ENCODE assay signal across 8 cellular contexts in the genomic region with DNA sequence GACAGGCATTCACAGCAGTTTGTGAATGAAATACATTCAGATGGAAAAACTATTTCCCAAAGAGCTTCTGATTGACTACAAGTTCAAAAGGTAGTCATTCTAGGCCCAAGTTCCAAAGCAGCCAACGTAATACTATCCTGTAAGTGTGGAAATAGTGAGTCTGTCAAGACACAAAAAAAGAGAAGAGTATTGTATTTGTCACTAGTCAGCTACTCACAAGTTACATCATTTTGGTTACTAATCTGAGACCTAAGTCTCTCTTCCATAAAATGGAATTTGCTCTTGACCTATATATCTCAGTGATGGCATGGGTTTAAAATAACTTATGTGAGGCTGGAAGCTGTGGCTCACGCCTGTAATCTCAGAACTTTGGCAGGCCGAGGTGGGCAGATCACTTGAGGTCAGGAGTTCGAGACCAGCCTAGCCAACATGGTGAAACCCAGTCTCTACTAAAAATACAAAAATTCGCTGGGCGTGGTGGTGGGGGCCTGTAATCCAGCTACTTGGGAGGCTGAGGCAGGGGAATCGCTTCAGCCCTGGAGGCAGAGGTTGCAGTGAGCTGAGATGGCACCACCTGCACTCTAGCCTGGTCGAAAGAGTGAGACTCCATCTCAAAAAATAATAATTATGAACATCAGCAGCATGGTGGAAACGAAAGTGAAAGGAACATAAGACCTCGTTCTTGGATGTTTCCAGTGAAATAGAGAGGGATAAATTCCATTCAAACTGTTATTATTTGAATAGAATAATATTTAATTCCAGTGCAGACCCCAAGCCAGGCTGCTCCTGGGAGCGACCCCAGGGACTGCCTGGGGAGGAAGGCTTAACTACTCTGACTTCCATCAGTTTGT. TPM values are rescaled to one million over a fixed set of nuclear protein-coding genes. Genes with fewer than 3 reads are reported as not detected.
A peak's percentile ranks its signal among the peaks of the same experiment; 100 is the strongest.
DNase-seq lines count a peak whose midpoint lies in the region; ATAC-seq, FAIRE-seq and TF ChIP-seq lines count a peak whose summit lies in the region.

No MANE protein-coding gene starts in this region.

- H3K27me3 Mint-ChIP-seq in naive B cell = no peaks in the 10 kb centered on the region

- no TSS peak for BruUV-seq in K562 (replicated peaks; lab: Mats Ljungman, UMichigan)

- no peak for TF ChIP-seq EP300 in K562 (IDR thresholded peaks at IDR 0.05; ENCODE audit: low read length)

- H3K27ac Mint-ChIP-seq in naive B cell = peak overlapping the region in 2 of 6 donors; percentile 16 to 63

- H3K4me3 ChIP-seq in AG04450 (ENCODE audit: low read depth, low read length) (peak overlapping the region; percentile 41), Loucy (ENCODE audit: low read length, poor library complexity, severe bottlenecking) (peak overlapping the region; percentile 78), K562 (peak overlapping the region; percentile 82; the same call in 1 of the 2 replicates)

- H3K4me1 ChIP-seq in Loucy (ENCODE audit: insufficient read depth, low read length, poor library complexity, severe bottlenecking) (peaks cover 62% of the 10 kb centered on the region), K562 (replicated peaks in 1 of 2; ENCODE audit: control insufficient read depth in 2 of 2, insufficient read depth in 2 of 2, low read length in 2 of 2) (peaks cover 21 to 28% of the 10 kb centered on the region in 2 experiments; a peak in 4 of 5 replicates)

- peaks cover 89% of the 10 kb centered on the region for H3K79me2 ChIP-seq in Loucy (ENCODE audit: insufficient read depth, low read length)
- H3K79me2 ChIP-seq in K562 (ENCODE audit: control insufficient read depth, insufficient read depth, low read length) = peaks cover 93% of the 10 kb centered on the region

- H3K9me2 ChIP-seq in Loucy (replicated peaks; ENCODE audit: low read depth, low read length) = no peaks in the 10 kb centered on the region

- 51% methylated on average over 11 of the region's 11 CpGs for WGBS in K562 (ENCODE audit: insufficient coverage, low coverage, missing lambda C conversion rate)

- TF ChIP-seq RAD21 in K562 (CRISPR knock-in tag; conservative IDR thresholded peaks at IDR 0.05 in 1 of 2, IDR thresholded peaks at IDR 0.05 in 1 of 2) = no peak

- H3K36me3 Mint-ChIP-seq in naive B cell = no peaks in the 10 kb centered on the region

- peaks cover 4% of the 10 kb centered on the region for H3K9me1 ChIP-seq in K562 (ENCODE audit: control insufficient read depth, insufficient read depth, low read length)

- CTCF ChIA-PET in AG04450 (lab: Charles Lee) (interaction anchor here (0.6 to 5.7 kb wide), 44 partner anchors 7 to 1042 kb away, joined by 3 to 120 read pairs (median 4); a partner anchor contains a TSS), K562 (lab: Yijun Ruan, JAX; ENCODE audit: low intra/inter-chr PET ratio) (interaction anchor here (0.6 to 0.8 kb wide), 3 partner anchors 14 to 579 kb away, joined by 3 to 4 read pairs (median 3); a partner anchor contains a TSS)

- H3K4me2 ChIP-seq in Loucy (ENCODE audit: low read depth, low read length, poor library complexity, severe bottlenecking) = peak overlapping the region; percentile 96
- peak overlapping the region; percentile 97 for H3K4me2 ChIP-seq in K562 (ENCODE audit: insufficient read depth, low read length)

- no peak for TF ChIP-seq POLR2A in K562 (conservative IDR thresholded peaks at IDR 0.05)

- intact Hi-C loops in K562 (cut with micrococcal nuclease) = no loop called here

- TF ChIP-seq CTCF in AG04450 (IDR thresholded peaks at IDR 0.05; ENCODE audit: low read depth, low read length) (no peak), Loucy (conservative IDR thresholded peaks at IDR 0.05; ENCODE audit: low read length) (no peak), K562 (IDR thresholded peaks at IDR 0.05 in 2 of 3, conservative IDR thresholded peaks at IDR 0.05 in 1 of 3; ENCODE audit: insufficient read depth in 2 of 3, low read depth in 1 of 3, low read length in 3 of 3) (no peak)

- H3F3A ChIP-seq in Loucy (ENCODE audit: low read depth) = no peaks in the 10 kb centered on the region

- ATAC-seq in K562 (no peak), naive B cell (ENCODE audit: low read depth in 2 of 2) (no peak), HG03097 (IDR thresholded peaks at IDR 0.05; ENCODE audit: low FRiP score, unreplicated experiment) (no peak)

- no peak for FAIRE-seq in K562 (lab: Jason Lieb, UNC)

- H3K9ac ChIP-seq in Loucy (ENCODE audit: low read depth, low read length, poor library complexity, severe bottlenecking) (peak overlapping the region; percentile 64), K562 (ENCODE audit: insufficient read depth in 1 of 2, low read depth in 2 of 2, low read length in 2 of 2) (peak overlapping the region in 1 of 2 experiments; percentile 66; a peak in 2 of 4 replicates)

- POLR2A ChIA-PET in AG04450 (lab: Yijun Ruan, JAX) = no interaction called here
- POLR2A ChIA-PET in K562 (lab: Yijun Ruan, JAX) = interaction anchor here (0.5 to 2.0 kb wide), 10 partner anchors 10 to 804 kb away, joined by 3 to 8 read pairs (median 3); a partner anchor contains a TSS

- H3K4me3 Mint-ChIP-seq in naive B cell = peak overlapping the region; percentile 52 to 96 (median 74)

- peaks cover 29 to 71% (median 50%) of the 10 kb centered on the region in 3 donors for H3K4me1 Mint-ChIP-seq in naive B cell

- H3K9me3 Mint-ChIP-seq in naive B cell = no peaks in the 10 kb centered on the region

- H3K27me3 ChIP-seq in AG04450 (ENCODE audit: control insufficient read depth, insufficient read depth, low read length) = no peaks in the 10 kb centered on the region
- H3K27me3 ChIP-seq in Loucy (ENCODE audit: insufficient read depth, low read length, poor library complexity, severe bottlenecking) = no peaks in the 10 kb centered on the region
- H3K27me3 ChIP-seq in K562 (ENCODE audit: control insufficient read depth in 2 of 2, insufficient read depth in 2 of 2, low read length in 2 of 2) = no peaks in the 10 kb centered on the region

- peak overlapping the region; percentile 54 for H3K27ac ChIP-seq in AG04450 (ENCODE audit: low read depth, low read length)
- no peak overlapping the region for H3K27ac ChIP-seq in K562 (ENCODE audit: extremely low read depth, low read depth, low read length)

- in situ Hi-C loops in K562 (cut with MboI) = loop anchor here (25.0 kb wide), 1 partner anchor 733 kb away; no protein-coding TSS in a partner anchor

- no peaks in the 10 kb centered on the region for H3K36me3 ChIP-seq in Loucy (ENCODE audit: insufficient read depth, low read length)
- peaks cover 13% of the 10 kb centered on the region; the same call in 2 of the 3 replicates for H3K36me3 ChIP-seq in K562 (ENCODE audit: control insufficient read depth, insufficient read depth, low read length)

- H3K9me3 ChIP-seq in AG04450 (ENCODE audit: control insufficient read depth, insufficient read depth, low read length) (no peaks in the 10 kb centered on the region), Loucy (ENCODE audit: insufficient read depth, low read depth, low read length) (no peaks in the 10 kb centered on the region), K562 (replicated peaks; ENCODE audit: control insufficient read depth, insufficient read depth, low read depth, low read length) (no peaks in the 10 kb centered on the region)

- DNase-seq in AG04450 (ENCODE audit: low read depth, low spot score) (no peak), K562 (ENCODE audit: extremely low read depth in 1 of 4, low spot score in 3 of 4) (no peak), naive B cell (no peak), NCI-H2171 treated with DMSO at 0.1 percent for 48 hours (lab: John Stamatoyannopoulos, UW) (no peak), OCI-M2 (lab: John Stamatoyannopoulos, UW; ENCODE audit: unreplicated experiment) (no peak), GOT3 (lab: John Stamatoyannopoulos, UW) (no peak)

- H4K20me1 ChIP-seq in Loucy (ENCODE audit: insufficient read depth, low read length, poor library complexity, severe bottlenecking) (peaks cover 53% of the 10 kb centered on the region), K562 (replicated peaks; ENCODE audit: control insufficient read depth, insufficient read depth, low read length) (peaks cover 22% of the 10 kb centered on the region)

- H2AFZ ChIP-seq in Loucy (ENCODE audit: low read length) (no peak overlapping the region), K562 (ENCODE audit: low read depth, low read length) (no peak overlapping the region)

RNA-seq across cellular contexts. Expression of a gene that starts 2.9 kb away (rescaled TPM):
- 74.7 and 85.2 TPM in 2 replicates for polyA plus RNA-seq in AG04450 (2011; rRNA removed)
- 7.3 and 12.2 TPM in 2 replicates for polyA minus RNA-seq in AG04450 (2011; rRNA and poly(A)+ RNA removed)
- 47.9 and 97.0 TPM in 2 replicates for total RNA-seq in K562 (2011; cell fraction: chromatin; rRNA removed; ENCODE audit: low replicate concordance)
- 47.9 and 67.9 TPM in 2 replicates for total RNA-seq in K562 (2011; cell fraction: nucleolus; rRNA removed)
- total RNA-seq in K562 (2011; cell fraction: nucleoplasm; rRNA removed) = 50.2 and 70.3 TPM in 2 replicates
- total RNA-seq in K562 (2014; rRNA removed) = 122 and 192 TPM in 2 replicates
- 144 and 165 TPM in 2 replicates for total RNA-seq in K562 (2014; rRNA removed; fragmentation: Illumina TruSeq; extraction: Trizol)
- total RNA-seq in K562 (2015; rRNA removed; fragmentation: Illumina TruSeq; extraction: Trizol) = 124 and 143 TPM in 2 replicates
- total RNA-seq in K562 (2021) = 166 and 189 TPM in 2 replicates
- 224 and 304 TPM in 2 replicates for polyA plus RNA-seq in K562 (2011; rRNA removed)
- 185 and 294 TPM in 2 replicates for polyA plus RNA-seq in K562 (2011; cell fraction: cytosol; rRNA removed)
- polyA plus RNA-seq in K562 (2011; cell fraction: nucleus; rRNA removed) = 100 and 142 TPM in 2 replicates
- polyA plus RNA-seq in K562 (2012) = 144 and 242 TPM in 2 replicates
- polyA plus RNA-seq in K562 (2014; fragmentation: Illumina TruSeq; extraction: Trizol) = 172 and 255 TPM in 2 replicates
- polyA plus RNA-seq in K562 (2014; fragmentation: Nextera tagmentation; extraction: Ambion mirVana) = 100 to 1,000 TPM; 434 to 501 TPM
- 230 and 250 TPM in 2 replicates for polyA plus RNA-seq in K562 (2014; rRNA removed)
- 73.7 and 81.3 TPM in 2 replicates for polyA minus RNA-seq in K562 (2011; rRNA and poly(A)+ RNA removed)
- 37.5 and 45.1 TPM in 2 replicates for polyA minus RNA-seq in K562 (2011; cell fraction: cytosol; rRNA and poly(A)+ RNA removed)
- polyA minus RNA-seq in K562 (2011; cell fraction: nucleus; rRNA and poly(A)+ RNA removed) = 59.8 and 62.9 TPM in 2 replicates
- polyA plus RNA-seq in naive B cell (ENCODE audit: low read depth in 6 of 6) = 100 to 1,000 TPM in 2 of 6 donors, 10 to 100 TPM in 4; 71.2 to 106 (median 83.2) TPM

RNA-seq across cellular contexts. Expression of a gene that starts 3.2 kb away (rescaled TPM):
- 16.2 and 23.1 TPM in 2 replicates for polyA plus RNA-seq in AG04450 (2011; rRNA removed)
- 17.7 and 19.6 TPM in 2 replicates for polyA minus RNA-seq in AG04450 (2011; rRNA and poly(A)+ RNA removed)
- total RNA-seq in K562 (2011; cell fraction: chromatin; rRNA removed; ENCODE audit: low replicate concordance) = 44.6 and 60.6 TPM in 2 replicates
- total RNA-seq in K562 (2011; cell fraction: nucleolus; rRNA removed) = 31.3 and 39.4 TPM in 2 replicates
- 28.4 and 36.6 TPM in 2 replicates for total RNA-seq in K562 (2011; cell fraction: nucleoplasm; rRNA removed)
- 64.6 and 140 TPM in 2 replicates for total RNA-seq in K562 (2014; rRNA removed)
- total RNA-seq in K562 (2014; rRNA removed; fragmentation: Illumina TruSeq; extraction: Trizol) = 161 and 186 TPM in 2 replicates
- total RNA-seq in K562 (2015; rRNA removed; fragmentation: Illumina TruSeq; extraction: Trizol) = 103 and 106 TPM in 2 replicates
- 87.6 and 92.3 TPM in 2 replicates for total RNA-seq in K562 (2021)
- 95.8 and 123 TPM in 2 replicates for polyA plus RNA-seq in K562 (2011; rRNA removed)
- 36.0 and 53.1 TPM in 2 replicates for polyA plus RNA-seq in K562 (2011; cell fraction: cytosol; rRNA removed)
- polyA plus RNA-seq in K562 (2011; cell fraction: nucleus; rRNA removed) = 27.2 and 47.1 TPM in 2 replicates
- 92.4 and 304 TPM in 2 replicates for polyA plus RNA-seq in K562 (2012)
- polyA plus RNA-seq in K562 (2014; fragmentation: Illumina TruSeq; extraction: Trizol) = 140 and 158 TPM in 2 replicates
- 100 to 1,000 TPM; 343 to 384 TPM for polyA plus RNA-seq in K562 (2014; fragmentation: Nextera tagmentation; extraction: Ambion mirVana)
- polyA plus RNA-seq in K562 (2014; rRNA removed) = 209 and 279 TPM in 2 replicates
- polyA minus RNA-seq in K562 (2011; rRNA and poly(A)+ RNA removed) = 92.7 and 93.9 TPM in 2 replicates
- polyA minus RNA-seq in K562 (2011; cell fraction: cytosol; rRNA and poly(A)+ RNA removed) = 42.0 and 48.2 TPM in 2 replicates
- polyA minus RNA-seq in K562 (2011; cell fraction: nucleus; rRNA and poly(A)+ RNA removed) = 28.3 and 30.8 TPM in 2 replicates
- 10 to 100 TPM in 1 of 6 donors, 1 to 10 TPM in 5; 4.2 to 11.8 (median 8.6) TPM for polyA plus RNA-seq in naive B cell (ENCODE audit: low read depth in 6 of 6)

RNA-seq across cellular contexts. Expression of a gene that starts 31.8 kb away (rescaled TPM):
- polyA plus RNA-seq in AG04450 (2011; rRNA removed) (38.1 and 48.1 TPM in 2 replicates), K562 (2011; rRNA removed) (21.3 and 29.2 TPM in 2 replicates), K562 (2014; fragmentation: Illumina TruSeq; extraction: Trizol) (28.1 and 31.3 TPM in 2 replicates), K562 (2014; fragmentation: Nextera tagmentation; extraction: Ambion mirVana) (1 to 10 TPM; 6.7 to 7.8 TPM), K562 (2014; rRNA removed) (15.3 and 19.3 TPM in 2 replicates), naive B cell (ENCODE audit: low read depth in 6 of 6) (10 to 100 TPM; 22.9 to 49.0 (median 30.8) TPM)
- 26.1 and 36.1 TPM in 2 replicates for polyA minus RNA-seq in AG04450 (2011; rRNA and poly(A)+ RNA removed)
- total RNA-seq in K562 (2011; cell fraction: chromatin; rRNA removed; ENCODE audit: low replicate concordance) = 22.3 and 56.7 TPM in 2 replicates
- 18.6 and 19.5 TPM in 2 replicates for total RNA-seq in K562 (2011; cell fraction: nucleolus; rRNA removed)
- total RNA-seq in K562 (2011; cell fraction: nucleoplasm; rRNA removed) = 27.1 and 32.0 TPM in 2 replicates
- total RNA-seq in K562 (2014; rRNA removed) (16.5 and 20.5 TPM in 2 replicates), K562 (2014; rRNA removed; fragmentation: Illumina TruSeq; extraction: Trizol) (35.3 and 38.8 TPM in 2 replicates), K562 (2015; rRNA removed; fragmentation: Illumina TruSeq; extraction: Trizol) (39.4 and 40.9 TPM in 2 replicates), K562 (2021) (22.5 and 23.4 TPM in 2 replicates)
- polyA plus RNA-seq in K562 (2011; cell fraction: cytosol; rRNA removed) = 12.2 and 16.4 TPM in 2 replicates
- polyA plus RNA-seq in K562 (2011; cell fraction: nucleus; rRNA removed) = 16.4 and 17.0 TPM in 2 replicates
- polyA plus RNA-seq in K562 (2012) = 13.7 and 17.9 TPM in 2 replicates
- polyA minus RNA-seq in K562 (2011; rRNA and poly(A)+ RNA removed) = 32.5 and 37.6 TPM in 2 replicates
- 8.8 and 16.4 TPM in 2 replicates for polyA minus RNA-seq in K562 (2011; cell fraction: cytosol; rRNA and poly(A)+ RNA removed)
- polyA minus RNA-seq in K562 (2011; cell fraction: nucleus; rRNA and poly(A)+ RNA removed) = 13.1 and 24.1 TPM in 2 replicates
